ENCODE assay signal across 23 cellular contexts in the genomic region with DNA sequence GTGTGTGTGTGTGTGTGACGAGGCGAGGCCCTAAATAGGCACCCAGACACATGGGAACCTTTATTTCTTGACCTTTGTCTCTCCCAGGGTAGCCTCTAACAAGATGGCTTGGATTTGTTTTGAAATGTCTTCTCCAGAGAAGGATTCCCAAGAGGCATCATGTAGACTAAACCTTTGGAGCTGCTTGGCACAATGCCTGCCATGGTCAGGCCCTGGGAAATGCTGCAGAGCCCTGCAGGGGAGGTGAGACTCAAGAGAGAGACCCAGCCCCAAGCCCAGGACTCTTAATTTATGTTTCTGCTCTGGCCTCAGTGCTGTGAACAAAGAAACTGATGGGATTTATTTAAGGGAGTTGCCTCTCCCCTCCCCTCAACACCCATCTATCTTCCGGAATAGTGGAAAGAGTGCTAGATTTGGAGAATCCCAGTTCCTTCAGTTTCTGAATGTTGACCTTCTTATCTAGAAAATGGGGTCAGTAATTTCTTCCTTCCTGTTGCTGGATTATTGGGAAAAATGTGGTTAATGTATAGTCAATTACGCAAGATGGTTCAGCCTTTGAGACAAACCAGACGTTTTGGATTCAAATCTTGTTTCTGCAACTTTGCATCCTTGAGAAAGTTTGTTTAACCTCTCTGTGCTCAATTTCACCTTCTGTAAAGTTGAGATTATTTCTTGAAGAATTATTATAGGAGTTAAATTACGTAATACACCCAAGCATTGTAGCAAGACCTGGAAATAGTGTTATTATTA.
DNase-seq lines count a peak whose midpoint lies in the region; ATAC-seq and TF ChIP-seq lines count a peak whose summit lies in the region.
"Had no signal": no experiment of that assay in that cellular context is flagged by ENCODE, and none has a peak within 500 bp of the region (broad histone marks: within the 10 kb centered on the region; RNA-seq: fewer than 3 reads in every experiment).

No MANE protein-coding gene starts in this region.

- H3K4me1 ChIP-seq in left ventricle myocardium inferior = peaks cover 4% of the 10 kb centered on the region
- H3K4me1 ChIP-seq: A549, BLaER1 had no signal

- H3K27me3 ChIP-seq in left ventricle myocardium inferior (ENCODE audit: low read depth) = no peaks in the 10 kb centered on the region
- H3K27me3 ChIP-seq: BLaER1 had no signal

- ATAC-seq in left ventricle myocardium superior (peak; percentile 29), HG03565 (IDR thresholded peaks at IDR 0.05; ENCODE audit: unreplicated experiment) (no peak), GM18907 (IDR thresholded peaks at IDR 0.05; ENCODE audit: unreplicated experiment) (no peak), GM21390 (IDR thresholded peaks at IDR 0.05; ENCODE audit: unreplicated experiment) (no peak)
- ATAC-seq: A549, GM12878, GM23338, PC-3 had no signal

- no peak overlapping the region for H3K4me3 ChIP-seq in left ventricle myocardium inferior
- H3K4me3 ChIP-seq: A549, BLaER1, GM12878, GM23338 had no signal

- intact Hi-C loops in left ventricle myocardium superior (cut with micrococcal nuclease) (no loop called here), left ventricle myocardium inferior (cut with micrococcal nuclease) (no loop called here)

- H3K9me3 ChIP-seq in left ventricle myocardium inferior (replicated peaks) = peaks cover 10% of the 10 kb centered on the region
- H3K9me3 ChIP-seq: A549 had no signal

- peak; percentile 43 for DNase-seq in left ventricle myocardium superior
- DNase-seq in left ventricle myocardium inferior = no peak
- peak; percentile 43 for DNase-seq in brain pericyte (ENCODE audit: low read depth, low spot score)
- DNase-seq in left kidney (ENCODE audit: low read depth, low spot score) = peak; percentile 33
- DNase-seq: CD4-positive, alpha-beta memory T cell; DMS153; GF-D8; HCEC 1CT; MM.1S; NCI-H1092; NCI-H1436 treated with DMSO at 0.1 percent for 48 hours; NCI-H2029; NCI-H2171 treated with DMSO at 0.1 percent for 48 hours; NCI-H748 treated with DMSO at 0.1 percent for 48 hours; PC-3; RPMI8226 had no signal

- H3K36me3 ChIP-seq in left ventricle myocardium inferior = no peaks in the 10 kb centered on the region
- H3K36me3 ChIP-seq: BLaER1 had no signal

- H3K27ac ChIP-seq in left ventricle myocardium inferior (replicated peaks) = no peak overlapping the region
- H3K27ac ChIP-seq: A549, BLaER1 had no signal

- TF ChIP-seq CTCF in left ventricle myocardium inferior (IDR thresholded peaks at IDR 0.05; ENCODE audit: borderline replicate concordance) = no peak
